Comparison of ENCODE assay signal across 8 cellular contexts in the genomic region with DNA sequence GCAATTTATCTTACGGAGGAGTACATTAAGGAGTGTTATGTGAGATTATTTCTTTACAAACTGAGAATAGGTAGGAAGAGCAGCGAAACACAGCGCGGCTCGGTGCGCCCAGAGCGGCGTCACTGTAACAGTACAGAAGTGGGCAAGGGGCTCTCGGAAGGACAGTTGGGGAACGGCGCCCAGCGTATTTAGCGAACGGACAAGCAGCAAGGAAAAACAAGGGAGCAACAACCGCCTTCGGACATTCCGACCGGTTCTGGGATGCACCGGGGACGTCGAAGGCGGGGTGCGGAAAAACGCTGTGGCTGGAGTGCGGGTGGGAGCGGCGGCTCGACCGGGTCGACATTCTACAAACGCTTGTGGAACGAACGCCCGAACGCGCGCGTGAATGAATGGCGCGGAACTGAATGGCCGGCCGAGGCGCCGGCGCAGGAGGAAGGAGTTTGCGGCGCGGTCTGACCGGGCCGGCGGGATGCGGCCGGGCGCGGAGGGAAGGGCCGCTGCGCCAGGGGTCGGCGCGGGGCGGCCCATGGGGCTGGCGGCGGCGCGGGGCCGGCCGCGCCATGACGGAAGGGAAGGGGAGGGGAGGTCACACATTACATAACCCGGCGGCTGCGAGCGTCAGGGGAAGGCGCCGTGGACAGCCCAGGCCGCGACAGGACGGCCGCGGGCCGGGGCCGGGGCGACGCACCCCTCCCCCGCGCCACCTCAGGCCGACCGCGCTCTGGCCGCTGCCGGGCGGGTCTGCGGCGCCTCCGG. TPM values are rescaled to one million over a fixed set of nuclear protein-coding genes. Genes with fewer than 3 reads are reported as not detected.
A peak's percentile ranks its signal among the peaks of the same experiment; 100 is the strongest.
DNase-seq lines count a peak whose midpoint lies in the region; ATAC-seq and TF ChIP-seq lines count a peak whose summit lies in the region.

No MANE protein-coding gene starts in this region.

- H3K9ac ChIP-seq in OCI-LY1 (ENCODE audit: low read length) (peak overlapping the region; percentile 82), neural cell (ENCODE audit: low read length) (peak overlapping the region; percentile 85)

- DNase-seq in AG08395 (ENCODE audit: low spot score) (peak; percentile 67), activated gamma-delta T cell treated with Interleukin-2 at 50 U/mL for 16 hours (peak; percentile 41), foreskin keratinocyte (no peak)

- TF ChIP-seq CTCF in OCI-LY1 (IDR thresholded peaks at IDR 0.05; ENCODE audit: low read length) (no peak), foreskin keratinocyte (conservative IDR thresholded peaks at IDR 0.05) (no peak), neural cell (IDR thresholded peaks at IDR 0.05; ENCODE audit: poor library complexity, severe bottlenecking) (no peak)

- H2AFZ ChIP-seq in OCI-LY1 (ENCODE audit: low read length) (no peak overlapping the region), neural cell (ENCODE audit: low read depth, low read length) (peak overlapping the region; percentile 47)

- H3K4me3 ChIP-seq in OCI-LY1 (ENCODE audit: low read depth, low read length, poor library complexity, severe bottlenecking) (peak overlapping the region; percentile 79), neural cell (ENCODE audit: low read length) (peak overlapping the region; percentile 94), thymus (ENCODE audit: low read length) (peak overlapping the region; percentile 98)

- H3K9me3 ChIP-seq in OCI-LY1 (ENCODE audit: low read length) (no peaks in the 10 kb centered on the region), neural cell (ENCODE audit: low read length) (no peaks in the 10 kb centered on the region), thymus (ENCODE audit: control insufficient read depth) (no peaks in the 10 kb centered on the region)

- H4K20me1 ChIP-seq in OCI-LY1 (ENCODE audit: insufficient read depth, low read length) (no peaks in the 10 kb centered on the region; the same call in 1 of the 2 replicates), neural cell (ENCODE audit: insufficient read depth) (no peaks in the 10 kb centered on the region)

- H3K27ac ChIP-seq in OCI-LY1 (ENCODE audit: low read depth, low read length, poor library complexity, severe bottlenecking) = peak overlapping the region; percentile 68
- peak overlapping the region; percentile 48 for H3K27ac ChIP-seq in foreskin keratinocyte
- peak overlapping the region; percentile 69 for H3K27ac ChIP-seq in neural cell (ENCODE audit: low read length)
- H3K27ac ChIP-seq in thymus (ENCODE audit: low read depth) = peak overlapping the region; percentile 94

- H3K79me2 ChIP-seq in OCI-LY1 (ENCODE audit: insufficient read depth, low read length) (peaks cover 46% of the 10 kb centered on the region), neural cell (replicated peaks; ENCODE audit: insufficient read depth, low read length) (peaks cover 46% of the 10 kb centered on the region)

- H3F3A ChIP-seq in OCI-LY1 (ENCODE audit: insufficient read depth, low read length) = no peaks in the 10 kb centered on the region
- no peaks in the 10 kb centered on the region for H3F3A ChIP-seq in neural cell (ENCODE audit: insufficient read depth, low read length, poor library complexity, severe bottlenecking)

- H3K36me3 ChIP-seq in OCI-LY1 (ENCODE audit: insufficient read depth, low read length) = no peaks in the 10 kb centered on the region
- no peaks in the 10 kb centered on the region for H3K36me3 ChIP-seq in neural cell (ENCODE audit: insufficient read depth, low read length)
- H3K36me3 ChIP-seq in thymus (ENCODE audit: control insufficient read depth, insufficient read depth) = no peaks in the 10 kb centered on the region

- H3K9me2 ChIP-seq in OCI-LY1 (ENCODE audit: low read depth, low read length) (no peaks in the 10 kb centered on the region), neural cell (ENCODE audit: insufficient read depth, low read length) (no peaks in the 10 kb centered on the region)

- TF ChIP-seq EP300 in neural cell (conservative IDR thresholded peaks at IDR 0.05; ENCODE audit: poor library complexity, severe bottlenecking) = no peak

- ATAC-seq in GM18868 (IDR thresholded peaks at IDR 0.05; ENCODE audit: unreplicated experiment) (peak; percentile 24), HG03103 (IDR thresholded peaks at IDR 0.05; ENCODE audit: low read depth, unreplicated experiment) (peak; percentile 11), foreskin keratinocyte (peak; percentile 6)

- no peak for TF ChIP-seq RAD21 in neural cell (conservative IDR thresholded peaks at IDR 0.05)

- H3K27me3 ChIP-seq in OCI-LY1 (ENCODE audit: insufficient read depth, low read length) = no peaks in the 10 kb centered on the region
- H3K27me3 ChIP-seq in foreskin keratinocyte = no peaks in the 10 kb centered on the region
- no peaks in the 10 kb centered on the region for H3K27me3 ChIP-seq in neural cell (ENCODE audit: insufficient read depth, low read depth, low read length)
- H3K27me3 ChIP-seq in thymus (ENCODE audit: control insufficient read depth, insufficient read depth) = no peaks in the 10 kb centered on the region

- H3K4me2 ChIP-seq in OCI-LY1 (ENCODE audit: low read length) (peak overlapping the region; percentile 67), neural cell (ENCODE audit: low read length) (peak overlapping the region; percentile 87)

- WGBS in thymus = under 1% methylated on average over 94 of the region's 95 CpGs

- peaks cover 51% of the 10 kb centered on the region for H3K4me1 ChIP-seq in OCI-LY1 (ENCODE audit: insufficient read depth, low read length, severe bottlenecking)
- peaks cover 23% of the 10 kb centered on the region for H3K4me1 ChIP-seq in foreskin keratinocyte
- peaks cover 11% of the 10 kb centered on the region for H3K4me1 ChIP-seq in thymus (ENCODE audit: control insufficient read depth, insufficient read depth, low read length)

TF ChIP-seq in neural cell, 6 proteins besides CTCF, POLR2A, EP300 and RAD21:
- TF ChIP-seq POLR2AphosphoS5 (IDR thresholded peaks at IDR 0.05) (no peak), TAF1 (IDR thresholded peaks at IDR 0.05; ENCODE audit: low read depth) (peak; percentile 39), SMC3 (conservative IDR thresholded peaks at IDR 0.05; ENCODE audit: poor library complexity) (no peak)
- TF ChIP-seq, protein P1, sequence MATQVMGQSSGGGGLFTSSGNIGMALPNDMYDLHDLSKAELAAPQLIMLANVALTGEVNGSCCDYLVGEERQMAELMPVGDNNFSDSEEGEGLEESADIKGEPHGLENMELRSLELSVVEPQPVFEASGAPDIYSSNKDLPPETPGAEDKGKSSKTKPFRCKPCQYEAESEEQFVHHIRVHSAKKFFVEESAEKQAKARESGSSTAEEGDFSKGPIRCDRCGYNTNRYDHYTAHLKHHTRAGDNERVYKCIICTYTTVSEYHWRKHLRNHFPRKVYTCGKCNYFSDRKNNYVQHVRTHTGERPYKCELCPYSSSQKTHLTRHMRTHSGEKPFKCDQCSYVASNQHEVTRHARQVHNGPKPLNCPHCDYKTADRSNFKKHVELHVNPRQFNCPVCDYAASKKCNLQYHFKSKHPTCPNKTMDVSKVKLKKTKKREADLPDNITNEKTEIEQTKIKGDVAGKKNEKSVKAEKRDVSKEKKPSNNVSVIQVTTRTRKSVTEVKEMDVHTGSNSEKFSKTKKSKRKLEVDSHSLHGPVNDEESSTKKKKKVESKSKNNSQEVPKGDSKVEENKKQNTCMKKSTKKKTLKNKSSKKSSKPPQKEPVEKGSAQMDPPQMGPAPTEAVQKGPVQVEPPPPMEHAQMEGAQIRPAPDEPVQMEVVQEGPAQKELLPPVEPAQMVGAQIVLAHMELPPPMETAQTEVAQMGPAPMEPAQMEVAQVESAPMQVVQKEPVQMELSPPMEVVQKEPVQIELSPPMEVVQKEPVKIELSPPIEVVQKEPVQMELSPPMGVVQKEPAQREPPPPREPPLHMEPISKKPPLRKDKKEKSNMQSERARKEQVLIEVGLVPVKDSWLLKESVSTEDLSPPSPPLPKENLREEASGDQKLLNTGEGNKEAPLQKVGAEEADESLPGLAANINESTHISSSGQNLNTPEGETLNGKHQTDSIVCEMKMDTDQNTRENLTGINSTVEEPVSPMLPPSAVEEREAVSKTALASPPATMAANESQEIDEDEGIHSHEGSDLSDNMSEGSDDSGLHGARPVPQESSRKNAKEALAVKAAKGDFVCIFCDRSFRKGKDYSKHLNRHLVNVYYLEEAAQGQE (IDR thresholded peaks at IDR 0.05; ENCODE audit: borderline replicate concordance) = peak; percentile 14

RNA-seq across cellular contexts. Expression of gene REV1, which starts 0.6 kb away (rescaled TPM):
- total RNA-seq in foreskin keratinocyte = 30.2 and 31.9 TPM in 2 replicates
- polyA plus RNA-seq in foreskin keratinocyte (7.1 and 9.1 TPM in 2 replicates), neural cell (73.4 and 84.1 TPM in 2 replicates), thymus (27.1 TPM)
- polyA minus RNA-seq in neural cell = 112 and 124 TPM in 2 replicates

Comparison
In these comparisons a context has a peak if more than half of its experiments do, and no peak if none do; other contexts are left out.
1. DNase-seq: peak in AG08395 (single experiment) and activated gamma-delta T cell treated with Interleukin-2 at 50 U/mL for 16 hours (single experiment); none in foreskin keratinocyte (0 of 2).
2. Peak in every context shown above with its lines, with median percentiles within 50 percentile points of each other: ATAC-seq, H3K27ac ChIP-seq and H3K4me3 ChIP-seq.